In genomic region chr3:46285931-46286330, GRCh38 we compare ENCODE assay signal across 15 cellular contexts. TPM values are rescaled to one million over a fixed set of nuclear protein-coding genes. Genes with fewer than 3 reads are reported as not detected.
"Had no signal": no experiment of that assay in that cellular context is flagged by ENCODE, and none has a peak within 500 bp of the region (broad histone marks: within the 10 kb centered on the region; RNA-seq: fewer than 3 reads in every experiment).

No MANE protein-coding gene starts in this region.

- ATAC-seq: gastrocnemius medialis, right lobe of liver, SK-N-SH treated with all-trans-retinoic acid at 6 μM for 48 hours had no signal

- DNase-seq: adrenal gland; cortex of kidney; effector CD8-positive, alpha-beta T cell; gastrocnemius medialis; mesenchymal stem cell; right lobe of liver; stimulated activated CD4-positive, alpha-beta T cell treated with anti-CD3 and anti-CD28 coated beads, Interleukin-1b, Interleukin-23, amount 100 ng/mL, for 48 hours; stimulated activated naive CD4-positive, alpha-beta T cell treated with Interleukin-2 at 50 U/mL for 16 hours; upper lobe of right lung had no signal

- H3K9me3 ChIP-seq: adrenal gland, gastrocnemius medialis, left ventricle myocardium inferior, psoas muscle, right lobe of liver, upper lobe of right lung had no signal

RNA-seq across cellular contexts. Expression of gene CCR3, which starts 43.7 kb away (rescaled TPM):
- total RNA-seq: adrenal gland, cardiac septum, gastrocnemius medialis, left ventricle myocardium inferior, osteoblast, temporal lobe had no signal
